ENCODE assay signal across 1 cellular context in the genomic region with DNA sequence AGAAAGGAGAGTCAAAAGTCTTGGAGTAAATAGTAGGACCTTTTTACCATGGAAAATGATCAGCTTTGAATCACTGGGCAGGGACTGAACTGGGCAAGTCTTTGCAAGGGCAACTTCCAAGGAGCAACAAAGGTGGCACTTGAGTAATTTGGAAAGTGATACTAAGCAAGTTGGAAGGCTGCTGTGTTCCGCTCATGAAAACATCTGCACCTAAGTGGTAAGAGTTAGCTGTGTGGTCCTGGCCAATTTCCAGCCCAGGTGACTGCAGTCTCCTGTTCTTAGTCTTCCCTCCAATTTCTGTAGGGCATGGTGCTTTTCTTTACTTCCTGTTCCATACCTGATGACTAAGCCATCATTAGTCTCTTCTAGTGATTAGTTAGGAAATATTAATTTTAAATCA.
TF ChIP-seq lines count a peak whose summit lies in the region.

No MANE protein-coding gene starts in this region.

TF ChIP-seq in WTC11, 78 proteins besides CTCF, POLR2A, EP300 and RAD21 (continued from another document):
- TF ChIP-seq, protein P1, sequence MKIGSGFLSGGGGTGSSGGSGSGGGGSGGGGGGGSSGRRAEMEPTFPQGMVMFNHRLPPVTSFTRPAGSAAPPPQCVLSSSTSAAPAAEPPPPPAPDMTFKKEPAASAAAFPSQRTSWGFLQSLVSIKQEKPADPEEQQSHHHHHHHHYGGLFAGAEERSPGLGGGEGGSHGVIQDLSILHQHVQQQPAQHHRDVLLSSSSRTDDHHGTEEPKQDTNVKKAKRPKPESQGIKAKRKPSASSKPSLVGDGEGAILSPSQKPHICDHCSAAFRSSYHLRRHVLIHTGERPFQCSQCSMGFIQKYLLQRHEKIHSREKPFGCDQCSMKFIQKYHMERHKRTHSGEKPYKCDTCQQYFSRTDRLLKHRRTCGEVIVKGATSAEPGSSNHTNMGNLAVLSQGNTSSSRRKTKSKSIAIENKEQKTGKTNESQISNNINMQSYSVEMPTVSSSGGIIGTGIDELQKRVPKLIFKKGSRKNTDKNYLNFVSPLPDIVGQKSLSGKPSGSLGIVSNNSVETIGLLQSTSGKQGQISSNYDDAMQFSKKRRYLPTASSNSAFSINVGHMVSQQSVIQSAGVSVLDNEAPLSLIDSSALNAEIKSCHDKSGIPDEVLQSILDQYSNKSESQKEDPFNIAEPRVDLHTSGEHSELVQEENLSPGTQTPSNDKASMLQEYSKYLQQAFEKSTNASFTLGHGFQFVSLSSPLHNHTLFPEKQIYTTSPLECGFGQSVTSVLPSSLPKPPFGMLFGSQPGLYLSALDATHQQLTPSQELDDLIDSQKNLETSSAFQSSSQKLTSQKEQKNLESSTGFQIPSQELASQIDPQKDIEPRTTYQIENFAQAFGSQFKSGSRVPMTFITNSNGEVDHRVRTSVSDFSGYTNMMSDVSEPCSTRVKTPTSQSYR (CRISPR knock-in tag; IDR thresholded peaks at IDR 0.05), result no peak
- TF ChIP-seq, protein P2, sequence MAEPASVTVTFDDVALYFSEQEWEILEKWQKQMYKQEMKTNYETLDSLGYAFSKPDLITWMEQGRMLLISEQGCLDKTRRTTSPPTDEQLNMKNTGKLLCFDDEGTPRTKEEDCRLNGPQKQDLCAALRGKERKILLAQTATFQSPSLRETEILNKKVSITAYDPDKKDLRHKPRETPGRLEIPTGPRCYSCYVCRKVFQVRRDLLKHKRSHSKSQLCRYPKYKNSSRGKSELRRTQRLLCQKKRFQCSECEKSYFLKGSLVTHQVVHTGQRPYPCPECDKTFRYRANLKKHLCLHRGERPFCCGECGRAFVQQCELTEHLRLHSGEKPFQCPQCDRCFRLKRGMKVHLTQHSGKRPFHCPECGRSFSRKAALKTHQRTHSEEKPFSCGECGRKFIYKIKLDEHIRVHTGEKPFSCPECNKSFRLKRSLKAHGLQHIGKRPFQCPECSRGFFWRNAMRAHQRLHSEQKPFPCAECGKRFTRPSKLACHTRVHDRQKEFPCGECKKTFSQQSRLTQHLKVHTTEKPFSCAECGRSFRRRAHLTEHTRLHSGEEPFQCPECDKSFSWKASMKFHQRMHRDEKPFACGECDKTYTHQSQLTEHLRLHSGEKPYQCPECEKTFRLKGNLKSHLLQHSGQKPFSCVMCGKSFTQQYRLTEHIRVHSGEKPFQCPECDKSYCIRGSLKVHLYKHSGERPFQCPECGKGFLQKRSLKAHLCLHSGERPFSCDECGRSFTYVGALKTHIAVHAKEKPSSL (CRISPR knock-in tag; conservative IDR thresholded peaks at IDR 0.05), result no peak
- TF ChIP-seq, protein P3, sequence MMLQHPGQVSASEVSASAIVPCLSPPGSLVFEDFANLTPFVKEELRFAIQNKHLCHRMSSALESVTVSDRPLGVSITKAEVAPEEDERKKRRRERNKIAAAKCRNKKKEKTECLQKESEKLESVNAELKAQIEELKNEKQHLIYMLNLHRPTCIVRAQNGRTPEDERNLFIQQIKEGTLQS (CRISPR knock-in tag; conservative IDR thresholded peaks at IDR 0.05), result no peak
- TF ChIP-seq RELA (CRISPR knock-in tag; IDR thresholded peaks at IDR 0.05; ENCODE audit: borderline replicate concordance), result no peak
